Comparison of ENCODE assay signal across 12 cellular contexts in genomic region chr2:60213865-60214657, GRCh38.
DNase-seq lines count a peak whose midpoint lies in the region; TF ChIP-seq lines count a peak whose summit lies in the region.
"Had no signal": no experiment of that assay in that cellular context is flagged by ENCODE, and none has a peak within 500 bp of the region (broad histone marks: within the 10 kb centered on the region; RNA-seq: fewer than 3 reads in every experiment).

No MANE protein-coding gene starts in this region.

- 56% methylated on average over 16 of the region's 16 CpGs for WGBS in liver

- DNase-seq in KBM-7 (peak; percentile 45), T1000 (lab: John Stamatoyannopoulos, UW) (peak; percentile 10), DMS114 treated with DMSO at 0.1 percent for 48 hours (lab: John Stamatoyannopoulos, UW; ENCODE audit: unreplicated experiment) (no peak), MM.1S (no peak), anterior cingulate cortex (lab: John Stamatoyannopoulos, UW) (no peak), activated T-cell treated with anti-CD3 and anti-CD28 coated beads for 4 hours (no peak)
- DNase-seq: amniotic stem cell; stimulated activated CD4-positive, alpha-beta T cell treated with anti-CD3 and anti-CD28 coated beads, Interleukin-1b, Interleukin-23, amount 100 ng/mL, for 48 hours had no signal

- peaks cover 2 to 11% (median 6%) of the 10 kb centered on the region in 4 donors for H3K4me1 ChIP-seq in liver (ENCODE audit: control insufficient read depth in 4 of 4, insufficient read depth in 4 of 4, low read length in 3 of 4)
- no peaks in the 10 kb centered on the region for H3K4me1 ChIP-seq in MM.1S (ENCODE audit: low read length)

- H3K79me2 ChIP-seq in MM.1S (ENCODE audit: low read length) = no peaks in the 10 kb centered on the region

- H3K27me3 ChIP-seq in liver (ENCODE audit: control insufficient read depth in 4 of 4, insufficient read depth in 4 of 4, low read length in 3 of 4) (no peaks in the 10 kb centered on the region), MM.1S (replicated peaks; ENCODE audit: insufficient read depth, low read length) (no peaks in the 10 kb centered on the region)
- H3K27me3 ChIP-seq: tibial nerve had no signal

- H3K9me3 ChIP-seq in liver (ENCODE audit: control insufficient read depth in 4 of 4, low read length in 3 of 4) (no peaks in the 10 kb centered on the region), MM.1S (replicated peaks; ENCODE audit: insufficient read depth, low read length) (no peaks in the 10 kb centered on the region)
- H3K9me3 ChIP-seq: Caco-2, tibial nerve had no signal

- H3F3A ChIP-seq in MM.1S (ENCODE audit: insufficient read depth, low read length) = no peaks in the 10 kb centered on the region

- no peaks in the 10 kb centered on the region for H4K20me1 ChIP-seq in MM.1S (ENCODE audit: insufficient read depth, low read length)

- in situ Hi-C loops in KBM-7 (cut with MboI; ENCODE audit: low pct_unique_long_range_greater_than_20kb, low sequenced_read_pairs) = no loop called here

- TF ChIP-seq RAD21 in liver (IDR thresholded peaks at IDR 0.05) = peak; percentile 29 to 58

- TF ChIP-seq CTCF in C4-2B (conservative IDR thresholded peaks at IDR 0.05) (no peak), liver (IDR thresholded peaks at IDR 0.05; ENCODE audit: low read depth, low read length, missing input control) (no peak), MM.1S (IDR thresholded peaks at IDR 0.05; ENCODE audit: low read length) (no peak)

- peak overlapping the region; percentile 54 for H3K27ac ChIP-seq in C4-2B
- no peak overlapping the region for H3K27ac ChIP-seq in liver (ENCODE audit: low read depth in 1 of 2, low read length in 2 of 2)
- no peak overlapping the region for H3K27ac ChIP-seq in MM.1S (ENCODE audit: low read length)

- no peak overlapping the region for H3K4me3 ChIP-seq in liver (ENCODE audit: low read depth in 1 of 3, low read length in 3 of 3)
- H3K4me3 ChIP-seq in MM.1S (ENCODE audit: low read length) = no peak overlapping the region

- no peak overlapping the region for H3K9ac ChIP-seq in liver (ENCODE audit: low read depth in 1 of 2, low read length in 2 of 2)
- H3K9ac ChIP-seq in MM.1S (ENCODE audit: low read length) = no peak overlapping the region

- H3K36me3 ChIP-seq in liver (ENCODE audit: control insufficient read depth in 4 of 4, insufficient read depth in 3 of 4, low read depth in 1 of 4, low read length in 3 of 4) (no peaks in the 10 kb centered on the region), MM.1S (replicated peaks; ENCODE audit: insufficient read depth, low read length) (no peaks in the 10 kb centered on the region)
- H3K36me3 ChIP-seq: tibial nerve had no signal

- no peak overlapping the region for H3K4me2 ChIP-seq in MM.1S (ENCODE audit: low read depth, low read length)

- no peaks in the 10 kb centered on the region for H3K9me2 ChIP-seq in MM.1S (replicated peaks; ENCODE audit: insufficient read depth, low read length)

- H2AFZ ChIP-seq in MM.1S (ENCODE audit: low read length) = no peak overlapping the region

TF ChIP-seq in liver, 16 proteins besides CTCF, POLR2A, EP300 and RAD21:
- TF ChIP-seq FOXA2 (IDR thresholded peaks at IDR 0.05) = no peak
- TF ChIP-seq HNF4A (conservative IDR thresholded peaks at IDR 0.05) = peak; percentile 22 to 38
- TF ChIP-seq SP1 (IDR thresholded peaks at IDR 0.05) = peak; percentile 39
- no peak for TF ChIP-seq TAF1 (conservative IDR thresholded peaks at IDR 0.05)
- peak in 1 of 2 donors; percentile 36 for TF ChIP-seq GABPA (IDR thresholded peaks at IDR 0.05 in 1 of 2, conservative IDR thresholded peaks at IDR 0.05 in 1 of 2)
- TF ChIP-seq RXRA (IDR thresholded peaks at IDR 0.05) = peak in 1 of 2 donors; percentile 11

Comparison
In these comparisons a context has a peak if more than half of its experiments do, and no peak if none do; other contexts are left out.
1. DNase-seq: peak in KBM-7 (single experiment) and T1000 (single experiment); none in DMS114 treated with DMSO at 0.1 percent for 48 hours (single experiment), MM.1S (single experiment), anterior cingulate cortex (0 of 58) and activated T-cell treated with anti-CD3 and anti-CD28 coated beads for 4 hours (single experiment).